In the genomic region with DNA sequence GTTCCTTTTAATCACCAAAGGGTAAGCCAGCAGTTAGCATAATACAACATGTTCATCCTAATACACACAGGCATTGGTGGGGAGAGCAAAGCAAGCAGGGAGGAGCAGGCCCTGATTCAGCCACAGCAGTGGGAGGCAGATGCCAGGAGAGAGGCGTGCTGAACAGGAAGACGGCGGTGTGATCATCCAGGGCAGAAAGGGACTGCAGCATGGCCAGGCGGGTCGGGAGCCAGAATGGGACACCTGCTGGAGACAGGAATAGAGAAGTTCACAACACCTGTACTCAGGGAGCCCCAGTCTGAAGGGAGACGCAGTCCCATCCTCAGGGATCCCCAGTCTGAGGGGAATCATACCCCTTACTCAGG, we compare ENCODE assay signal across 20 cellular contexts.
"Had no signal": no experiment of that assay in that cellular context is flagged by ENCODE, and none has a peak within 500 bp of the region (broad histone marks: within the 10 kb centered on the region; RNA-seq: fewer than 3 reads in every experiment).

No MANE protein-coding gene starts in this region.

- H3K27ac Mint-ChIP-seq: activated B cell treated with CpG ODN at 0.5 μM for 24 hours; activated CD4-positive, alpha-beta memory T cell treated with anti-CD3 and anti-CD28 coated beads for 36 hours; activated T-helper 1 cell treated with anti-CD3 and anti-CD28 coated beads, Interleukin-12 subunit alpha, Interleukin-12 subunit beta, Interleukin-2, Interleukin-4 antibody, amounts not matched to agents 30 ng/mL and 10 ng/mL and 1 ng/mL, durations not matched to agents 14 hours and 24 hours and 36 hours; mesothelial cell of epicardium; natural killer cell treated with Interleukin-12 subunit alpha and Interleukin-12 subunit beta and Interleukin-15 and Interleukin-18, amount 100 ng/mL, for 72 hours; T-helper 17 cell had no signal

- H3K4me3 ChIP-seq: adrenal gland, left lung had no signal

- H3K9me3 Mint-ChIP-seq: activated T-helper 1 cell treated with anti-CD3 and anti-CD28 coated beads, Interleukin-12 subunit alpha, Interleukin-12 subunit beta, Interleukin-2, Interleukin-4 antibody, amounts not matched to agents 30 ng/mL and 10 ng/mL and 1 ng/mL, durations not matched to agents 14 hours and 24 hours and 36 hours; natural killer cell treated with Interleukin-12 subunit alpha and Interleukin-12 subunit beta and Interleukin-15 and Interleukin-18, amount 100 ng/mL, for 72 hours had no signal

- H3K27ac ChIP-seq: adrenal gland, foreskin keratinocyte, left lung had no signal

- H3K36me3 Mint-ChIP-seq: activated CD4-positive, alpha-beta memory T cell treated with anti-CD3 and anti-CD28 coated beads for 36 hours; mesothelial cell of epicardium; natural killer cell treated with Interleukin-12 subunit alpha and Interleukin-12 subunit beta and Interleukin-15 and Interleukin-18, amount 100 ng/mL, for 72 hours had no signal

- ATAC-seq: activated naive CD4-positive, alpha-beta T cell treated with anti-CD3 and anti-CD28 coated beads, Interleukin-2, amount 50 U/mL, for 72 hours; foreskin keratinocyte; left lung; natural killer cell treated with Interleukin-12 subunit alpha and Interleukin-12 subunit beta and Interleukin-15 and Interleukin-18, amount 100 ng/mL, for 72 hours; T-helper 17 cell had no signal

- H3K4me3 Mint-ChIP-seq: activated B cell treated with CpG ODN at 0.5 μM for 24 hours; activated CD4-positive, alpha-beta memory T cell treated with anti-CD3 and anti-CD28 coated beads for 36 hours; activated T-helper 1 cell treated with anti-CD3 and anti-CD28 coated beads, Interleukin-12 subunit alpha, Interleukin-12 subunit beta, Interleukin-2, Interleukin-4 antibody, amounts not matched to agents 30 ng/mL and 10 ng/mL and 1 ng/mL, durations not matched to agents 14 hours and 24 hours and 36 hours; mesothelial cell of epicardium; natural killer cell treated with Interleukin-12 subunit alpha and Interleukin-12 subunit beta and Interleukin-15 and Interleukin-18, amount 100 ng/mL, for 72 hours; T-helper 17 cell had no signal

- H3K27me3 ChIP-seq: foreskin keratinocyte, left lung had no signal

- DNase-seq: activated B cell treated with CpG ODN at 0.5 μM for 24 hours; activated CD4-positive, alpha-beta memory T cell treated with anti-CD3 and anti-CD28 coated beads for 36 hours; activated CD4-positive, alpha-beta T cell treated with anti-CD3 and anti-CD28 coated beads for 4 hours; activated gamma-delta T cell treated with Interleukin-2 at 50 U/mL for 16 hours; activated T-cell treated with anti-CD3 and anti-CD28 coated beads for 4 hours; adrenal gland; cerebellar nuclear complex; effector CD8-positive, alpha-beta T cell; foreskin keratinocyte; hippocampal formation; islet precursor cell; left lung; occipital lobe; retina; stimulated activated naive CD4-positive, alpha-beta T cell; T-helper 17 cell had no signal

- H3K4me1 Mint-ChIP-seq: activated B cell treated with CpG ODN at 0.5 μM for 24 hours, mesothelial cell of epicardium, T-helper 17 cell had no signal
